Comparison of ENCODE assay signal across 20 cellular contexts in the genomic region with DNA sequence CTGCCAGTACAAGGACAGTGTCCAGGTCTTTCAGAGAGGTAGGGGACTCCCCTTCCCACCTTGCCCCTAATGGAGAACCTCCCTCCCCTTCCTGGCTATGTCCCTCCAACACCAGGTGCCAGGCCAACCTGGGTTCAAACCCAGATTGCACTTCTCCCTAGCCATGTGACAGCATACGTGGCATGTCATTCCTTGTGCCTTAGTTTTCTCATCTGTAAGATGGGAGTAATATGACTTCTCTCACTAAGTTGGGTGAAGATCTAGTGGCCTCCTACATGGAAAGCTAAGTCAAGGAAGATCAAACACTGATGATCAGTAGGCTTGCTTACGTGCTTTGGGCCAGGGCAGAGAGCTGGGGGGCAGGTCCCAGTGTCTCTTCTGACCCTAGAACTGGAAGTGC. TPM values are rescaled to one million over a fixed set of nuclear protein-coding genes. Genes with fewer than 3 reads are reported as not detected.
A peak's percentile ranks its signal among the peaks of the same experiment; 100 is the strongest.
DNase-seq lines count a peak whose midpoint lies in the region; ATAC-seq and TF ChIP-seq lines count a peak whose summit lies in the region.
"Had no signal": no experiment of that assay in that cellular context is flagged by ENCODE, and none has a peak within 500 bp of the region (broad histone marks: within the 10 kb centered on the region; RNA-seq: fewer than 3 reads in every experiment).

No MANE protein-coding gene starts in this region.

- peaks cover 2% of the 10 kb centered on the region for H3K36me3 Mint-ChIP-seq in activated CD4-positive, alpha-beta T cell treated with anti-CD3 and anti-CD28 coated beads for 36 hours (ENCODE audit: low read depth)
- H3K36me3 Mint-ChIP-seq in progenitor cell of endocrine pancreas (ENCODE audit: insufficient read depth), result no peaks in the 10 kb centered on the region

- H4K20me1 ChIP-seq in IMR-90 (ENCODE audit: insufficient read depth, low read length), result peaks cover 3% of the 10 kb centered on the region; the same call in 1 of the 2 replicates
- H4K20me1 ChIP-seq: BLaER1 had no signal

- no peak overlapping the region for H2AK5ac ChIP-seq in IMR-90 (ENCODE audit: low read depth, low read length)

- 0 out of 2 replicates have a peak, but pooled peaks cover 2% of the 10 kb centered on the region for H3K9me1 ChIP-seq in IMR-90 (ENCODE audit: insufficient read depth, low read length)

- POLR2A ChIA-PET in activated CD4-positive, alpha-beta T cell treated with anti-CD3 and anti-CD28 coated beads for 36 hours (lab: Charles Lee), result no interaction called here
- POLR2A ChIA-PET in IMR-90 (lab: Charles Lee; ENCODE audit: unreplicated experiment), result interaction anchor here (0.6 kb wide), 1 partner anchor 153 kb away, joined by 4 read pairs; no protein-coding TSS in a partner anchor

- no peak overlapping the region for H3K14ac ChIP-seq in IMR-90 (replicated peaks; ENCODE audit: low read depth, low read length)

- no peak overlapping the region for H3K27ac ChIP-seq in IMR-90 (ENCODE audit: insufficient read depth, low read length)
- H3K27ac ChIP-seq: 22Rv1, BLaER1, C4-2B had no signal

- H2BK5ac ChIP-seq in IMR-90 (ENCODE audit: low read depth, low read length, poor library complexity, severe bottlenecking), result no peak overlapping the region

- no peak overlapping the region for H3K18ac ChIP-seq in IMR-90 (ENCODE audit: low read depth, low read length)

- H2AK9ac ChIP-seq in IMR-90 (replicated peaks; ENCODE audit: low read depth, low read length, poor library complexity), result peak overlapping the region; percentile 61

- in situ Hi-C loops in IMR-90 (cut with MboI; ENCODE audit: low sequenced_read_pairs), result no loop called here

- H2BK20ac ChIP-seq in IMR-90 (ENCODE audit: low read depth, low read length), result no peak overlapping the region

- CTCF ChIA-PET in activated CD4-positive, alpha-beta T cell treated with anti-CD3 and anti-CD28 coated beads for 36 hours (lab: Charles Lee), result interaction anchor here (0.6 to 0.7 kb wide), 3 partner anchors 11 to 71 kb away, joined by 3 read pairs; no protein-coding TSS in a partner anchor
- CTCF ChIA-PET in IMR-90 (lab: Yijun Ruan, JAX), result no interaction called here

- no TSS peak for BruUV-seq in IMR-90 (replicated peaks; lab: Mats Ljungman, UMichigan)

- no peak overlapping the region for H2BK120ac ChIP-seq in IMR-90 (ENCODE audit: low read depth, low read length)

- dilution Hi-C loops in IMR-90 (cut with HindIII; ENCODE audit: low sequenced_read_pairs, unreplicated experiment), result no loop called here

- 86% methylated on average over 1 of the region's 2 CpGs; no CpG with 5 or more reads in 1 of the 2 experiments for WGBS in IMR-90 (ENCODE audit: extremely low coverage in 2 of 2, insufficient read length in 1 of 2), 2 experiments

- no peaks in the 10 kb centered on the region for H3K27me3 ChIP-seq in IMR-90 (ENCODE audit: control insufficient read depth, insufficient read depth, low read length)
- H3K27me3 ChIP-seq: BLaER1 had no signal

- no peak overlapping the region for H3K4me3 Mint-ChIP-seq in activated CD4-positive, alpha-beta T cell treated with anti-CD3 and anti-CD28 coated beads for 36 hours
- no peak overlapping the region for H3K4me3 Mint-ChIP-seq in progenitor cell of endocrine pancreas (ENCODE audit: low read depth)
- H3K4me3 Mint-ChIP-seq: B cell; CD4-positive, CD25-positive, alpha-beta regulatory T cell; CD8-positive, alpha-beta T cell; GM23338 had no signal

- H3K4me1 Mint-ChIP-seq in activated CD4-positive, alpha-beta T cell treated with anti-CD3 and anti-CD28 coated beads for 36 hours, result peaks cover 3% of the 10 kb centered on the region
- no peaks in the 10 kb centered on the region for H3K4me1 Mint-ChIP-seq in progenitor cell of endocrine pancreas (ENCODE audit: low read depth)
- H3K4me1 Mint-ChIP-seq: B cell had no signal

- no peak for ATAC-seq in activated CD4-positive, alpha-beta T cell treated with anti-CD3 and anti-CD28 coated beads for 36 hours
- ATAC-seq in IMR-90 (ENCODE audit: low read depth), result no peak
- ATAC-seq in GM19395 (IDR thresholded peaks at IDR 0.05; ENCODE audit: unreplicated experiment), result no peak
- ATAC-seq: CD8-positive, alpha-beta T cell; GM12878; GM23338 had no signal

- no peaks in the 10 kb centered on the region for H3K9me3 ChIP-seq in IMR-90 (ENCODE audit: control insufficient read depth, insufficient read depth, low read length)
- H3K9me3 ChIP-seq: BLaER1, Caco-2 had no signal

- peaks cover 12% of the 10 kb centered on the region for H3K36me3 ChIP-seq in IMR-90 (ENCODE audit: control insufficient read depth, insufficient read depth, low read length)

- H4K8ac ChIP-seq in IMR-90 (ENCODE audit: low read depth in 2 of 2, low read length in 2 of 2), result no peak overlapping the region

- TF ChIP-seq POLR2A in IMR-90 (IDR thresholded peaks at IDR 0.05; ENCODE audit: low read depth, low read length), result no peak

- H4K5ac ChIP-seq in IMR-90 (ENCODE audit: low read depth, low read length), result no peak overlapping the region

- intact Hi-C loops in activated CD4-positive, alpha-beta T cell treated with anti-CD3 and anti-CD28 coated beads for 36 hours (cut with DNase I, micrococcal nuclease), result no loop called here
- intact Hi-C loops in IMR-90 (cut with micrococcal nuclease), result no loop called here

- H2BK15ac ChIP-seq in IMR-90 (ENCODE audit: low read depth, low read length), result no peak overlapping the region

- no peak for TF ChIP-seq RAD21 in IMR-90 (IDR thresholded peaks at IDR 0.05; ENCODE audit: low read length)

- H4K91ac ChIP-seq in IMR-90 (ENCODE audit: insufficient read depth, low read depth, low read length), result no peak overlapping the region

- H3K9ac ChIP-seq in IMR-90 (ENCODE audit: low read depth, low read length), result no peak overlapping the region
- H3K9ac ChIP-seq: BLaER1 had no signal

- no peak overlapping the region for H3K4ac ChIP-seq in IMR-90 (ENCODE audit: low read depth, low read length)

- H3K27me3 Mint-ChIP-seq in activated CD4-positive, alpha-beta T cell treated with anti-CD3 and anti-CD28 coated beads for 36 hours, result no peaks in the 10 kb centered on the region
- no peaks in the 10 kb centered on the region for H3K27me3 Mint-ChIP-seq in progenitor cell of endocrine pancreas
- H3K27me3 Mint-ChIP-seq: B cell; CD4-positive, CD25-positive, alpha-beta regulatory T cell had no signal

- TF ChIP-seq CTCF in IMR-90 (conservative IDR thresholded peaks at IDR 0.05; ENCODE audit: low read depth, low read length), result no peak
- no peak for TF ChIP-seq CTCF in progenitor cell of endocrine pancreas (IDR thresholded peaks at IDR 0.05; ENCODE audit: unreplicated experiment)

- H2AFZ ChIP-seq in IMR-90 (replicated peaks; ENCODE audit: low read length, poor library complexity), result peak overlapping the region; percentile 41
- H2AFZ ChIP-seq: GM23338 had no signal

- H3K4me3 ChIP-seq in IMR-90 (ENCODE audit: insufficient read depth, low read depth, low read length), result no peak overlapping the region
- H3K4me3 ChIP-seq: BLaER1, GM12878, GM23338 had no signal

- peaks cover 8% of the 10 kb centered on the region for H3K4me1 ChIP-seq in IMR-90 (ENCODE audit: control insufficient read depth, insufficient read depth, low read length)
- H3K4me1 ChIP-seq: Caco-2 had no signal

- no peak overlapping the region for H3K4me2 ChIP-seq in IMR-90 (ENCODE audit: low read depth, low read length)
- H3K4me2 ChIP-seq: BLaER1, GM23338 had no signal

- H3K23ac ChIP-seq in IMR-90 (ENCODE audit: low read depth, low read length), result no peak overlapping the region

- H3K56ac ChIP-seq in IMR-90 (ENCODE audit: extremely low read depth, insufficient read depth, low read length), result no peak overlapping the region

- DNase-seq in activated CD4-positive, alpha-beta T cell treated with anti-CD3 and anti-CD28 coated beads for 36 hours, result no peak
- no peak for DNase-seq in activated CD4-positive, alpha-beta T cell treated with anti-CD3 and anti-CD28 coated beads for 1 hour
- DNase-seq in IMR-90 (no peak), epidermal melanocyte (ENCODE audit: insufficient read length, low spot score) (peak; percentile 8), progenitor cell of endocrine pancreas (ENCODE audit: low spot score, unreplicated experiment) (no peak), GF-D8 (lab: John Stamatoyannopoulos, UW) (no peak), pons (ENCODE audit: low spot score) (no peak)
- DNase-seq: Caco-2; CD4-positive, CD25-positive, alpha-beta regulatory T cell; CD8-positive, alpha-beta T cell; DMS153; DND-41; HCEC 1CT had no signal

- peak overlapping the region; percentile 27 for H3K27ac Mint-ChIP-seq in activated CD4-positive, alpha-beta T cell treated with anti-CD3 and anti-CD28 coated beads for 36 hours
- peak overlapping the region; percentile 42 for H3K27ac Mint-ChIP-seq in progenitor cell of endocrine pancreas
- H3K27ac Mint-ChIP-seq: B cell; CD4-positive, CD25-positive, alpha-beta regulatory T cell; CD8-positive, alpha-beta T cell; GM23338 had no signal

- peaks cover 0 to 10% of the 10 kb centered on the region in 2 experiments; a peak in 1 of 4 replicates for H3K79me1 ChIP-seq in IMR-90 (ENCODE audit: low read depth in 1 of 2, low read length in 2 of 2)

- H3K9me3 Mint-ChIP-seq in activated CD4-positive, alpha-beta T cell treated with anti-CD3 and anti-CD28 coated beads for 36 hours (ENCODE audit: low read depth), result no peaks in the 10 kb centered on the region
- no peaks in the 10 kb centered on the region for H3K9me3 Mint-ChIP-seq in progenitor cell of endocrine pancreas (ENCODE audit: low read depth)
- H3K9me3 Mint-ChIP-seq: CD4-positive, CD25-positive, alpha-beta regulatory T cell; CD8-positive, alpha-beta T cell; GM23338 had no signal

RNA-seq across cellular contexts. Expression of gene FCSK, which starts 8.8 kb away (rescaled TPM):
- total RNA-seq in activated CD4-positive, alpha-beta T cell treated with anti-CD3 and anti-CD28 coated beads for 36 hours, result 10 to 100 TPM; 10.3 to 13.4 TPM
- total RNA-seq in IMR-90 (2012; rRNA removed), result 5.3 and 6.1 TPM in 2 replicates
- polyA plus RNA-seq in IMR-90 (2012; rRNA removed), result 7.2 and 8.3 TPM in 2 replicates
- 2.9 and 5.1 TPM in 2 replicates for polyA plus RNA-seq in IMR-90 (2012; cell fraction: cytosol; rRNA removed)
- polyA plus RNA-seq in IMR-90 (2012; cell fraction: nucleus; rRNA removed; ENCODE audit: low replicate concordance), result 37.1 and 78.4 TPM in 2 replicates
- 18.8 and 21.1 TPM in 2 replicates for total RNA-seq in progenitor cell of endocrine pancreas

RNA-seq across cellular contexts. Expression of gene ST3GAL2, which starts 24.3 kb away (rescaled TPM):
- 10 to 100 TPM; 14.8 to 16.6 TPM for total RNA-seq in activated CD4-positive, alpha-beta T cell treated with anti-CD3 and anti-CD28 coated beads for 36 hours
- total RNA-seq in IMR-90 (2012; rRNA removed), result 16.4 and 17.4 TPM in 2 replicates
- polyA plus RNA-seq in IMR-90 (2012; rRNA removed), result 17.7 and 18.3 TPM in 2 replicates
- polyA plus RNA-seq in IMR-90 (2012; cell fraction: cytosol; rRNA removed), result 13.0 and 21.7 TPM in 2 replicates
- polyA plus RNA-seq in IMR-90 (2012; cell fraction: nucleus; rRNA removed; ENCODE audit: low replicate concordance), result 13.5 and 18.2 TPM in 2 replicates
- total RNA-seq in progenitor cell of endocrine pancreas, result 29.2 and 37.8 TPM in 2 replicates
